ENCODE assay signal across 8 cellular contexts in the genomic region with DNA sequence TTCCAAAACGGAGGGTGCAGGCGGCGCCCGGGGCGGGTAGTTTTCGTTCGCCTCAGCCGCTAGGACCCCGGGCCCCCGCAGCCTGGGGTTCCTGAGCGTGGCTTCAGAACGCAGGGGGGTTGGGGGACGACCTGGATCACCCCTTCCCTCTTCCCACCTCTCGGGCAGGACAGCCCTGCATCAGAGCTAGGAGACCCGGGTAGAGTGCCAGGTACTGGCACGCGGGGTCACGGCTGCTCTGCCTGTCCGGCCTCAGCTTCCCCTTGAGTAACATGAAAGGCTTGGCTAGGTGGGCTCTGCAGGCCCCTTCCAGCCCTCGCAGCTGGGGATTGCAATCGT. TPM values are rescaled to one million over a fixed set of nuclear protein-coding genes. Genes with fewer than 3 reads are reported as not detected.
A peak's percentile ranks its signal among the peaks of the same experiment; 100 is the strongest.
DNase-seq lines count a peak whose midpoint lies in the region; ATAC-seq, FAIRE-seq and TF ChIP-seq lines count a peak whose summit lies in the region.

No MANE protein-coding gene starts in this region.

- no peaks in the 10 kb centered on the region for H3K9me3 Mint-ChIP-seq in progenitor cell of endocrine pancreas (ENCODE audit: low read depth)

- no peak overlapping the region for H3K27ac Mint-ChIP-seq in progenitor cell of endocrine pancreas

- H3K27ac ChIP-seq in RWPE2 (ENCODE audit: poor library complexity, severe bottlenecking), result peak overlapping the region; percentile 3
- H3K27ac ChIP-seq in esophagus squamous epithelium, result peak overlapping the region; percentile 74 to 95 (median 90)

- DNase-seq in GM10266 (ENCODE audit: extremely low spot score) (peak; percentile 47), RWPE2 (ENCODE audit: low spot score) (no peak), esophagus squamous epithelium (lab: John Stamatoyannopoulos, UW) (no peak), progenitor cell of endocrine pancreas (ENCODE audit: low spot score, unreplicated experiment) (no peak), midbrain (lab: John Stamatoyannopoulos, UW) (no peak), foreskin melanocyte (no peak), urothelium cell line (ENCODE audit: low spot score) (no peak), omental fat pad (ENCODE audit: low spot score) (no peak)

- intact Hi-C loops in esophagus squamous epithelium (cut with DNase I), result loop anchor here (5.0 kb wide), 1 partner anchor 45 kb away; a partner anchor contains a TSS

- no peaks in the 10 kb centered on the region for H3K27me3 Mint-ChIP-seq in progenitor cell of endocrine pancreas

- WGBS in esophagus squamous epithelium, 2 donors, result 0 to 6% methylated on average over 3 to 17 of the region's 21 CpGs

- H3K4me1 Mint-ChIP-seq in progenitor cell of endocrine pancreas (ENCODE audit: low read depth), result peaks cover 15% of the 10 kb centered on the region

- ATAC-seq in RWPE2 (ENCODE audit: low read depth), result peak; percentile 2; the same call in 1 of the 3 replicates
- no peak for ATAC-seq in omental fat pad (ENCODE audit: low FRiP score)

- peak overlapping the region; percentile 98 for H3K4me3 Mint-ChIP-seq in progenitor cell of endocrine pancreas (ENCODE audit: low read depth)

- no peak for TF ChIP-seq CTCF in GM10266 (IDR thresholded peaks at IDR 0.05; ENCODE audit: control insufficient read depth, insufficient read depth, low read depth, missing control alignments)
- no peak for TF ChIP-seq CTCF in RWPE2 (IDR thresholded peaks at IDR 0.05; ENCODE audit: poor library complexity, severe bottlenecking)
- no peak for TF ChIP-seq CTCF in esophagus squamous epithelium (IDR thresholded peaks at IDR 0.05)
- TF ChIP-seq CTCF in progenitor cell of endocrine pancreas (IDR thresholded peaks at IDR 0.05; ENCODE audit: unreplicated experiment), result no peak
- no peak for TF ChIP-seq CTCF in omental fat pad (IDR thresholded peaks at IDR 0.05)

- H3K4me1 ChIP-seq in RWPE2 (ENCODE audit: insufficient read depth, poor library complexity, severe bottlenecking) (no peaks in the 10 kb centered on the region), esophagus squamous epithelium (peaks cover 16 to 42% (median 21%) of the 10 kb centered on the region in 3 donors)

- H3K9me3 ChIP-seq in RWPE2 (ENCODE audit: severe bottlenecking) (no peaks in the 10 kb centered on the region), esophagus squamous epithelium (no peaks in the 10 kb centered on the region)

- peak overlapping the region; percentile 85 for H3K4me3 ChIP-seq in RWPE2 (ENCODE audit: severe bottlenecking)
- H3K4me3 ChIP-seq in esophagus squamous epithelium, result peak overlapping the region; percentile 72 to 100 (median 87)

- H3K27me3 ChIP-seq in RWPE2 (ENCODE audit: insufficient read depth, poor library complexity, severe bottlenecking) (no peaks in the 10 kb centered on the region), esophagus squamous epithelium (no peaks in the 10 kb centered on the region)

- no peak for FAIRE-seq in urothelium cell line (lab: Jason Lieb, UNC)

- H3K36me3 ChIP-seq in RWPE2 (ENCODE audit: low read depth) (no peaks in the 10 kb centered on the region), esophagus squamous epithelium (no peaks in the 10 kb centered on the region)

- TF ChIP-seq POLR2A in esophagus squamous epithelium (IDR thresholded peaks at IDR 0.05), result no peak

- no peaks in the 10 kb centered on the region for H3K36me3 Mint-ChIP-seq in progenitor cell of endocrine pancreas (ENCODE audit: insufficient read depth)

RNA-seq across cellular contexts. Expression of a gene that starts 0.5 kb away (rescaled TPM):
- total RNA-seq in esophagus squamous epithelium, result 1 to 10 TPM; 1.6 to 8.2 (median 3.2) TPM
- 11.5 and 11.9 TPM in 2 replicates for total RNA-seq in progenitor cell of endocrine pancreas
- 10 to 100 TPM in 1 of 4 donors, 1 to 10 TPM in 3; 4.6 to 16.2 (median 6.9) TPM for total RNA-seq in omental fat pad

RNA-seq across cellular contexts. Expression of a gene that starts 0.7 kb away (rescaled TPM):
- total RNA-seq in esophagus squamous epithelium (10 to 100 TPM; 18.7 to 24.4 (median 19.8) TPM), progenitor cell of endocrine pancreas (43.8 and 47.7 TPM in 2 replicates), omental fat pad (10 to 100 TPM; 20.2 to 31.7 (median 25.7) TPM)

RNA-seq across cellular contexts. Expression of a gene that starts 42.3 kb away (rescaled TPM):
- total RNA-seq in esophagus squamous epithelium (10 to 100 TPM; 14.1 to 25.4 (median 23.9) TPM), progenitor cell of endocrine pancreas (25.3 and 26.9 TPM in 2 replicates), omental fat pad (10 to 100 TPM; 14.2 to 20.6 (median 19.0) TPM)
